Comparison of ENCODE assay signal across 1 cellular context in genomic region chr19:4803736-4804695, GRCh38.
TF ChIP-seq lines count a peak whose summit lies in the region.

No MANE protein-coding gene starts in this region.

TF ChIP-seq in K562, 482 proteins besides CTCF, POLR2A, EP300 and RAD21 (continued from another document):
- TF ChIP-seq, protein P1, sequence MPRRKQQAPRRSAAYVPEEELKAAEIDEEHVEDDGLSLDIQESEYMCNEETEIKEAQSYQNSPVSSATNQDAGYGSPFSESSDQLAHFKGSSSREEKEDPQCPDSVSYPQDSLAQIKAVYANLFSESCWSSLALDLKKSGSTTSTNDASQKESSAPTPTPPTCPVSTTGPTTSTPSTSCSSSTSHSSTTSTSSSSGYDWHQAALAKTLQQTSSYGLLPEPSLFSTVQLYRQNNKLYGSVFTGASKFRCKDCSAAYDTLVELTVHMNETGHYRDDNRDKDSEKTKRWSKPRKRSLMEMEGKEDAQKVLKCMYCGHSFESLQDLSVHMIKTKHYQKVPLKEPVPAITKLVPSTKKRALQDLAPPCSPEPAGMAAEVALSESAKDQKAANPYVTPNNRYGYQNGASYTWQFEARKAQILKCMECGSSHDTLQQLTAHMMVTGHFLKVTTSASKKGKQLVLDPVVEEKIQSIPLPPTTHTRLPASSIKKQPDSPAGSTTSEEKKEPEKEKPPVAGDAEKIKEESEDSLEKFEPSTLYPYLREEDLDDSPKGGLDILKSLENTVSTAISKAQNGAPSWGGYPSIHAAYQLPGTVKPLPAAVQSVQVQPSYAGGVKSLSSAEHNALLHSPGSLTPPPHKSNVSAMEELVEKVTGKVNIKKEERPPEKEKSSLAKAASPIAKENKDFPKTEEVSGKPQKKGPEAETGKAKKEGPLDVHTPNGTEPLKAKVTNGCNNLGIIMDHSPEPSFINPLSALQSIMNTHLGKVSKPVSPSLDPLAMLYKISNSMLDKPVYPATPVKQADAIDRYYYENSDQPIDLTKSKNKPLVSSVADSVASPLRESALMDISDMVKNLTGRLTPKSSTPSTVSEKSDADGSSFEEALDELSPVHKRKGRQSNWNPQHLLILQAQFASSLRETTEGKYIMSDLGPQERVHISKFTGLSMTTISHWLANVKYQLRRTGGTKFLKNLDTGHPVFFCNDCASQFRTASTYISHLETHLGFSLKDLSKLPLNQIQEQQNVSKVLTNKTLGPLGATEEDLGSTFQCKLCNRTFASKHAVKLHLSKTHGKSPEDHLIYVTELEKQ (CRISPR knock-in tag; IDR thresholded peaks at IDR 0.05), result no peak
- TF ChIP-seq DDX20 (tag; IDR thresholded peaks at IDR 0.05; ENCODE audit: low read depth) (no peak), KDM1A (IDR thresholded peaks at IDR 0.05) (no peak), BCL6 (CRISPR knock-in tag; IDR thresholded peaks at IDR 0.05) (no peak), CAMTA2 (CRISPR knock-in tag; conservative IDR thresholded peaks at IDR 0.05) (no peak), HDAC8 (tag; IDR thresholded peaks at IDR 0.05) (no peak), THRAP3 (IDR thresholded peaks at IDR 0.05; ENCODE audit: borderline replicate concordance) (no peak), CBX2 (IDR thresholded peaks at IDR 0.05; ENCODE audit: insufficient read depth, low read length, poor library complexity, severe bottlenecking) (no peak), KHSRP (IDR thresholded peaks at IDR 0.05) (no peak), ZBTB7A (IDR thresholded peaks at IDR 0.05; ENCODE audit: borderline replicate concordance, control insufficient read depth, low read depth, low read length) (peak; percentile 95), EGR1 (conservative IDR thresholded peaks at IDR 0.05) (peak; percentile 16; the same call in 1 of the 2 replicates), RBM34 (IDR thresholded peaks at IDR 0.05; ENCODE audit: borderline replicate concordance, insufficient read depth, low read length) (no peak), RBM25 (IDR thresholded peaks at IDR 0.05; ENCODE audit: low read depth, low read length, severe bottlenecking) (no peak), KAT2B (IDR thresholded peaks at IDR 0.05; ENCODE audit: low read depth, low read length) (no peak), YBX1 (IDR thresholded peaks at IDR 0.05) (no peak), FOXO4 (CRISPR knock-in tag; IDR thresholded peaks at IDR 0.05) (no peak), ZNF282 (CRISPR knock-in tag; IDR thresholded peaks at IDR 0.05) (no peak), HIVEP1 (CRISPR knock-in tag; IDR thresholded peaks at IDR 0.05) (no peak), SMAD1 (IDR thresholded peaks at IDR 0.05; ENCODE audit: low read depth, low read length, partially characterized antibody) (no peak), GTF2F1 (IDR thresholded peaks at IDR 0.05; ENCODE audit: low read depth, low read length) (no peak), FOS (IDR thresholded peaks at IDR 0.05; ENCODE audit: extremely low read depth, insufficient read length) (no peak), ZNF551 (CRISPR knock-in tag; IDR thresholded peaks at IDR 0.05) (no peak), STAG1 (CRISPR knock-in tag; IDR thresholded peaks at IDR 0.05; ENCODE audit: borderline replicate concordance) (peak; percentile 80; the same call in 1 of the 2 replicates), XRCC3 (IDR thresholded peaks at IDR 0.05) (no peak), NEUROD1 (IDR thresholded peaks at IDR 0.05; ENCODE audit: borderline replicate concordance, low read depth, low read length, partially characterized antibody) (peak; percentile 35), FOXA1 (IDR thresholded peaks at IDR 0.05; ENCODE audit: borderline replicate concordance) (no peak), POLR2G (IDR thresholded peaks at IDR 0.05; ENCODE audit: low read depth, low read length) (no peak), MAZ (CRISPR knock-in tag; conservative IDR thresholded peaks at IDR 0.05 in 1 of 2, IDR thresholded peaks at IDR 0.05 in 1 of 2) (peak in 1 of 2 experiments; percentile 71; a peak in 2 of 4 replicates), CHD4 (IDR thresholded peaks at IDR 0.05; ENCODE audit: insufficient read depth, insufficient replicate concordance, low read depth, low read length, poor library complexity, severe bottlenecking) (no peak), KDM4B (IDR thresholded peaks at IDR 0.05; ENCODE audit: borderline replicate concordance in 2 of 2, low read depth in 1 of 2) (no peak)
- TF ChIP-seq, protein P2, sequence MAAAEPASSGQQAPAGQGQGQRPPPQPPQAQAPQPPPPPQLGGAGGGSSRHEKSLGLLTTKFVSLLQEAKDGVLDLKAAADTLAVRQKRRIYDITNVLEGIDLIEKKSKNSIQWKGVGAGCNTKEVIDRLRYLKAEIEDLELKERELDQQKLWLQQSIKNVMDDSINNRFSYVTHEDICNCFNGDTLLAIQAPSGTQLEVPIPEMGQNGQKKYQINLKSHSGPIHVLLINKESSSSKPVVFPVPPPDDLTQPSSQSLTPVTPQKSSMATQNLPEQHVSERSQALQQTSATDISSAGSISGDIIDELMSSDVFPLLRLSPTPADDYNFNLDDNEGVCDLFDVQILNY (CRISPR knock-in tag; IDR thresholded peaks at IDR 0.05), result no peak
- TF ChIP-seq, protein P3, sequence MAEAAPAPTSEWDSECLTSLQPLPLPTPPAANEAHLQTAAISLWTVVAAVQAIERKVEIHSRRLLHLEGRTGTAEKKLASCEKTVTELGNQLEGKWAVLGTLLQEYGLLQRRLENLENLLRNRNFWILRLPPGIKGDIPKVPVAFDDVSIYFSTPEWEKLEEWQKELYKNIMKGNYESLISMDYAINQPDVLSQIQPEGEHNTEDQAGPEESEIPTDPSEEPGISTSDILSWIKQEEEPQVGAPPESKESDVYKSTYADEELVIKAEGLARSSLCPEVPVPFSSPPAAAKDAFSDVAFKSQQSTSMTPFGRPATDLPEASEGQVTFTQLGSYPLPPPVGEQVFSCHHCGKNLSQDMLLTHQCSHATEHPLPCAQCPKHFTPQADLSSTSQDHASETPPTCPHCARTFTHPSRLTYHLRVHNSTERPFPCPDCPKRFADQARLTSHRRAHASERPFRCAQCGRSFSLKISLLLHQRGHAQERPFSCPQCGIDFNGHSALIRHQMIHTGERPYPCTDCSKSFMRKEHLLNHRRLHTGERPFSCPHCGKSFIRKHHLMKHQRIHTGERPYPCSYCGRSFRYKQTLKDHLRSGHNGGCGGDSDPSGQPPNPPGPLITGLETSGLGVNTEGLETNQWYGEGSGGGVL (CRISPR knock-in tag; IDR thresholded peaks at IDR 0.05), result no peak
- TF ChIP-seq, protein P4, sequence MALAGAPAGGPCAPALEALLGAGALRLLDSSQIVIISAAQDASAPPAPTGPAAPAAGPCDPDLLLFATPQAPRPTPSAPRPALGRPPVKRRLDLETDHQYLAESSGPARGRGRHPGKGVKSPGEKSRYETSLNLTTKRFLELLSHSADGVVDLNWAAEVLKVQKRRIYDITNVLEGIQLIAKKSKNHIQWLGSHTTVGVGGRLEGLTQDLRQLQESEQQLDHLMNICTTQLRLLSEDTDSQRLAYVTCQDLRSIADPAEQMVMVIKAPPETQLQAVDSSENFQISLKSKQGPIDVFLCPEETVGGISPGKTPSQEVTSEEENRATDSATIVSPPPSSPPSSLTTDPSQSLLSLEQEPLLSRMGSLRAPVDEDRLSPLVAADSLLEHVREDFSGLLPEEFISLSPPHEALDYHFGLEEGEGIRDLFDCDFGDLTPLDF (CRISPR knock-in tag; IDR thresholded peaks at IDR 0.05), result no peak
- TF ChIP-seq, protein P5, sequence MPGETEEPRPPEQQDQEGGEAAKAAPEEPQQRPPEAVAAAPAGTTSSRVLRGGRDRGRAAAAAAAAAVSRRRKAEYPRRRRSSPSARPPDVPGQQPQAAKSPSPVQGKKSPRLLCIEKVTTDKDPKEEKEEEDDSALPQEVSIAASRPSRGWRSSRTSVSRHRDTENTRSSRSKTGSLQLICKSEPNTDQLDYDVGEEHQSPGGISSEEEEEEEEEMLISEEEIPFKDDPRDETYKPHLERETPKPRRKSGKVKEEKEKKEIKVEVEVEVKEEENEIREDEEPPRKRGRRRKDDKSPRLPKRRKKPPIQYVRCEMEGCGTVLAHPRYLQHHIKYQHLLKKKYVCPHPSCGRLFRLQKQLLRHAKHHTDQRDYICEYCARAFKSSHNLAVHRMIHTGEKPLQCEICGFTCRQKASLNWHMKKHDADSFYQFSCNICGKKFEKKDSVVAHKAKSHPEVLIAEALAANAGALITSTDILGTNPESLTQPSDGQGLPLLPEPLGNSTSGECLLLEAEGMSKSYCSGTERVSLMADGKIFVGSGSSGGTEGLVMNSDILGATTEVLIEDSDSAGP (CRISPR knock-in tag; IDR thresholded peaks at IDR 0.05), result no peak
- TF ChIP-seq, protein P6, sequence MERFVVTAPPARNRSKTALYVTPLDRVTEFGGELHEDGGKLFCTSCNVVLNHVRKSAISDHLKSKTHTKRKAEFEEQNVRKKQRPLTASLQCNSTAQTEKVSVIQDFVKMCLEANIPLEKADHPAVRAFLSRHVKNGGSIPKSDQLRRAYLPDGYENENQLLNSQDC (CRISPR knock-in tag; IDR thresholded peaks at IDR 0.05), result no peak
TF ChIP-seq in K562: peak in this region for 22.
